Comparison of ENCODE assay signal across 14 cellular contexts in the genomic region with DNA sequence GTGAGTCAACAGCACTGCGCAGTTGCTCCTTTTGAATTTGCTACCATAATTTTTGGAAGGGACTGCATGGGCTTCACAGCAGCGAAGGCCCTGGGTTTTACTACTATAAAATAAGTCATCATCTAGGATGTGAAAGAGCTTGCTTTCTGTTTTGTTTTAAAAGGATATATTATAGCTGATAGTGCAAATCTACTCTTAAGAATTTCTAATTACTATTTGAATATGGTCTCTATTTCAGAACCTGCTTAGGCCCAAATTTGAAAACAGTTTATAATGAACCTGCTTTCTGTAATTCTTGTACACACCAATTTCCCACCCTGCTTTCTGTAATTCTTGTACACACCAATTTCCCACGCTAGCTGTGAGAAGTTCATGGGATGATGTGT.
DNase-seq lines count a peak whose midpoint lies in the region; ATAC-seq, FAIRE-seq and TF ChIP-seq lines count a peak whose summit lies in the region.
"Had no signal": no experiment of that assay in that cellular context is flagged by ENCODE, and none has a peak within 500 bp of the region (broad histone marks: within the 10 kb centered on the region; RNA-seq: fewer than 3 reads in every experiment).

No MANE protein-coding gene starts in this region.

- H2BK15ac ChIP-seq in mesenchymal stem cell (ENCODE audit: low read depth, poor library complexity, severe bottlenecking): no peak overlapping the region

- no peak for DNase-seq in HCT116 (ENCODE audit: low read depth, low spot score)
- no peak for DNase-seq in K562 (ENCODE audit: extremely low read depth in 1 of 4, low spot score in 3 of 4)
- no peak for DNase-seq in mesenchymal stem cell
- DNase-seq in tibial nerve (ENCODE audit: low spot score in 2 of 2): no peak
- DNase-seq in NCI-H748 (lab: John Stamatoyannopoulos, UW; ENCODE audit: unreplicated experiment): no peak
- no peak for DNase-seq in KG1 (lab: John Stamatoyannopoulos, UW)
- no peak for DNase-seq in left ventricle myocardium inferior
- DNase-seq: activated CD4-positive, alpha-beta T cell treated with anti-CD3 and anti-CD28 coated beads, Interleukin-2, amount 50 U/mL, for 1 hour; activated naive CD8-positive, alpha-beta T cell treated with anti-CD3 and anti-CD28 coated beads for 36 hours; activated T-cell treated with anti-CD3 and anti-CD28 coated beads, Interleukin-2, amount 50 U/mL, for 24 hours; GOT3; immature natural killer cell; NCI-H1092 had no signal

- TSS peak; percentile 91 for BruUV-seq in HCT116 (replicated peaks; lab: Mats Ljungman, UMichigan)
- no TSS peak for BruUV-seq in K562 (replicated peaks; lab: Mats Ljungman, UMichigan)

- no peak overlapping the region for H3K14ac ChIP-seq in mesenchymal stem cell (ENCODE audit: low read length in 2 of 2)

- TF ChIP-seq CTCF in HCT116 (IDR thresholded peaks at IDR 0.05 in 2 of 3, conservative IDR thresholded peaks at IDR 0.05 in 1 of 3; ENCODE audit: borderline replicate concordance in 1 of 3, insufficient read depth in 1 of 3, low read depth in 2 of 3, low read length in 2 of 3) (no peak), K562 (IDR thresholded peaks at IDR 0.05 in 2 of 3, conservative IDR thresholded peaks at IDR 0.05 in 1 of 3; ENCODE audit: insufficient read depth in 2 of 3, low read depth in 1 of 3, low read length in 3 of 3) (no peak), tibial nerve (IDR thresholded peaks at IDR 0.05) (no peak), left ventricle myocardium inferior (IDR thresholded peaks at IDR 0.05; ENCODE audit: borderline replicate concordance) (no peak)

- H4K20me1 ChIP-seq in HCT116 (ENCODE audit: insufficient read depth) (no peaks in the 10 kb centered on the region), K562 (replicated peaks; ENCODE audit: control insufficient read depth, insufficient read depth, low read length) (no peaks in the 10 kb centered on the region)

- H3K79me2 ChIP-seq in HCT116 (ENCODE audit: insufficient read depth, low read length) (peaks cover 76% of the 10 kb centered on the region), K562 (ENCODE audit: control insufficient read depth, insufficient read depth, low read length) (no peaks in the 10 kb centered on the region)

- H2BK5ac ChIP-seq in mesenchymal stem cell (ENCODE audit: low read depth, low read length, poor library complexity, severe bottlenecking): peak overlapping the region; percentile 67

- peak overlapping the region; percentile 91 for H3K27ac ChIP-seq in HCT116 (ENCODE audit: low read depth, low read length)
- H3K27ac ChIP-seq in K562 (ENCODE audit: extremely low read depth, low read depth, low read length): no peak overlapping the region
- H3K27ac ChIP-seq in mesenchymal stem cell (ENCODE audit: low read length, poor library complexity, severe bottlenecking): peak overlapping the region; percentile 91
- H3K27ac ChIP-seq in tibial nerve: peak overlapping the region in 3 of 4 donors; percentile 20 to 72 (median 64)
- no peak overlapping the region for H3K27ac ChIP-seq in left ventricle myocardium inferior (replicated peaks)

- peak overlapping the region in 1 of 2 experiments; percentile 60 for H3K18ac ChIP-seq in mesenchymal stem cell (ENCODE audit: low read depth in 1 of 2, low read length in 2 of 2)

- H3K4ac ChIP-seq in mesenchymal stem cell (ENCODE audit: low read depth in 1 of 2, low read length in 2 of 2): peak overlapping the region in 1 of 2 experiments; percentile 67

- CTCF ChIA-PET in HCT116 (lab: Charles Lee): no interaction called here
- CTCF ChIA-PET in K562 (lab: Yijun Ruan, JAX; ENCODE audit: low intra/inter-chr PET ratio): no interaction called here

- ATAC-seq in HCT116 (peak; percentile 2; the same call in 1 of the 2 replicates), K562 (no peak), HG03097 (IDR thresholded peaks at IDR 0.05; ENCODE audit: low FRiP score, unreplicated experiment) (no peak)

- no peaks in the 10 kb centered on the region for H3K9me2 ChIP-seq in HCT116 (ENCODE audit: insufficient read depth)

- H3K36me3 ChIP-seq in HCT116 (ENCODE audit: control insufficient read depth in 1 of 2, insufficient read depth in 2 of 2, low read length in 2 of 2): no peaks in the 10 kb centered on the region
- no peaks in the 10 kb centered on the region for H3K36me3 ChIP-seq in K562 (ENCODE audit: control insufficient read depth, insufficient read depth, low read length)
- peaks cover 0 to 7% of the 10 kb centered on the region in 2 experiments for H3K36me3 ChIP-seq in mesenchymal stem cell (ENCODE audit: control insufficient read depth in 1 of 2, insufficient read depth in 2 of 2, low read depth in 1 of 2, low read length in 2 of 2)
- no peaks in the 10 kb centered on the region for H3K36me3 ChIP-seq in tibial nerve
- H3K36me3 ChIP-seq in left ventricle myocardium inferior: no peaks in the 10 kb centered on the region

- TF ChIP-seq POLR2A in HCT116 (IDR thresholded peaks at IDR 0.05; ENCODE audit: borderline replicate concordance, extremely low read depth, insufficient read depth, insufficient read length): no peak
- TF ChIP-seq POLR2A in K562 (conservative IDR thresholded peaks at IDR 0.05): no peak
- TF ChIP-seq POLR2A in tibial nerve (IDR thresholded peaks at IDR 0.05): no peak

- no peak for FAIRE-seq in K562 (lab: Jason Lieb, UNC)

- no peak overlapping the region for H4K91ac ChIP-seq in mesenchymal stem cell (ENCODE audit: low read length)

- POLR2A ChIA-PET in HCT116 (lab: Charles Lee) (interaction anchor here (1.1 to 1.3 kb wide), 2 partner anchors 13 to 17 kb away, joined by 4 to 5 read pairs; no protein-coding TSS in a partner anchor), K562 (lab: Yijun Ruan, JAX) (no interaction called here)

- TF ChIP-seq EP300 in K562 (IDR thresholded peaks at IDR 0.05; ENCODE audit: low read length) (no peak), tibial nerve (IDR thresholded peaks at IDR 0.05) (no peak)

- H2AK5ac ChIP-seq in mesenchymal stem cell (ENCODE audit: low read length, severe bottlenecking): peak overlapping the region; percentile 82

- H3K9ac ChIP-seq in HCT116 (ENCODE audit: low read length): peak overlapping the region; percentile 68
- no peak overlapping the region for H3K9ac ChIP-seq in K562 (ENCODE audit: insufficient read depth in 1 of 2, low read depth in 2 of 2, low read length in 2 of 2)
- peak overlapping the region; percentile 83 for H3K9ac ChIP-seq in mesenchymal stem cell (ENCODE audit: low read length)

- RAD21 ChIA-PET in HCT116 (lab: Charles Lee; ENCODE audit: low non-redundant PET in 1 of 2, low total read pairs in 2 of 2, uncharacterized antibody in 2 of 2, unreplicated experiment in 2 of 2): no interaction called here

- H3K4me1 ChIP-seq in HCT116 (ENCODE audit: control insufficient read depth in 1 of 2, insufficient read depth in 2 of 2, low read length in 2 of 2) (peaks cover 77 to 93% of the 10 kb centered on the region in 2 experiments), K562 (replicated peaks in 1 of 2; ENCODE audit: control insufficient read depth in 2 of 2, insufficient read depth in 2 of 2, low read length in 2 of 2) (no peaks in the 10 kb centered on the region), mesenchymal stem cell (ENCODE audit: control insufficient read depth, insufficient read depth, low read depth, low read length) (peaks cover 11% of the 10 kb centered on the region), tibial nerve (peaks cover 0 to 60% (median 35%) of the 10 kb centered on the region in 4 donors), left ventricle myocardium inferior (no peaks in the 10 kb centered on the region)

- H4K8ac ChIP-seq in mesenchymal stem cell (ENCODE audit: low read length): no peak overlapping the region

- 2% methylated on average over 3 of the region's 3 CpGs for WGBS in K562 (ENCODE audit: insufficient coverage, low coverage, missing lambda C conversion rate)
- WGBS in mesenchymal stem cell: 90% methylated on average over 1 of the region's 3 CpGs
- 96% methylated on average over 3 of the region's 3 CpGs for WGBS in tibial nerve, 2 donors

- H2BK12ac ChIP-seq in mesenchymal stem cell (ENCODE audit: low read length in 2 of 2): peak overlapping the region; percentile 42 to 79

- peaks cover 5% of the 10 kb centered on the region for H3K79me1 ChIP-seq in mesenchymal stem cell (replicated peaks; ENCODE audit: low read length, poor library complexity, severe bottlenecking)

- TF ChIP-seq RAD21 in HCT116 (IDR thresholded peaks at IDR 0.05; ENCODE audit: low read depth) (no peak), K562 (CRISPR knock-in tag; conservative IDR thresholded peaks at IDR 0.05 in 1 of 2, IDR thresholded peaks at IDR 0.05 in 1 of 2) (no peak)

- H2BK120ac ChIP-seq in mesenchymal stem cell (ENCODE audit: low read depth, low read length): peak overlapping the region; percentile 42

- H2AFZ ChIP-seq in HCT116 (ENCODE audit: low read depth, low read length, poor library complexity, severe bottlenecking) (no peak overlapping the region), K562 (ENCODE audit: low read depth, low read length) (no peak overlapping the region), mesenchymal stem cell (ENCODE audit: low read depth, low read length) (no peak overlapping the region)

- intact Hi-C loops in HCT116 (cut with micrococcal nuclease) (loop anchor here (5.0 to 10.0 kb wide), 3 partner anchors 165 to 307 kb away; partner anchors contain the start of gene KICS2), K562 (cut with micrococcal nuclease) (no loop called here), left ventricle myocardium inferior (cut with micrococcal nuclease) (no loop called here)

- no peak overlapping the region for H3K23ac ChIP-seq in mesenchymal stem cell (ENCODE audit: low read length in 2 of 2)

- in situ Hi-C loops in K562 (cut with MboI): no loop called here

- H3K9me3 ChIP-seq in HCT116 (ENCODE audit: control insufficient read depth in 1 of 2, insufficient read depth in 1 of 2, low read depth in 1 of 2, low read length in 2 of 2) (no peaks in the 10 kb centered on the region), K562 (replicated peaks; ENCODE audit: control insufficient read depth, insufficient read depth, low read depth, low read length) (no peaks in the 10 kb centered on the region), mesenchymal stem cell (ENCODE audit: control insufficient read depth, low read length) (no peaks in the 10 kb centered on the region), tibial nerve (no peaks in the 10 kb centered on the region), left ventricle myocardium inferior (replicated peaks) (no peaks in the 10 kb centered on the region)

- H3K9me1 ChIP-seq in K562 (ENCODE audit: control insufficient read depth, insufficient read depth, low read length): no peaks in the 10 kb centered on the region

- peak overlapping the region; percentile 71 for H3K4me2 ChIP-seq in HCT116 (ENCODE audit: low read length)
- H3K4me2 ChIP-seq in K562 (ENCODE audit: insufficient read depth, low read length): no peak overlapping the region
- H3K4me2 ChIP-seq in mesenchymal stem cell (ENCODE audit: low read length, poor library complexity, severe bottlenecking): no peak overlapping the region

- peak overlapping the region in 1 of 2 experiments; percentile 40; a peak in 2 of 4 replicates for H3K4me3 ChIP-seq in HCT116 (replicated peaks in 1 of 2; ENCODE audit: low read depth in 1 of 2, low read length in 2 of 2)
- H3K4me3 ChIP-seq in K562: no peak overlapping the region
- H3K4me3 ChIP-seq in mesenchymal stem cell (ENCODE audit: insufficient read depth in 1 of 2, low read depth in 1 of 2, low read length in 2 of 2): peak overlapping the region in 1 of 2 experiments; percentile 27
- H3K4me3 ChIP-seq in tibial nerve: no peak overlapping the region
- H3K4me3 ChIP-seq in left ventricle myocardium inferior: no peak overlapping the region

- H3K27me3 ChIP-seq in HCT116 (ENCODE audit: insufficient read depth, low read length): no peaks in the 10 kb centered on the region
- H3K27me3 ChIP-seq in K562 (ENCODE audit: control insufficient read depth in 2 of 2, insufficient read depth in 2 of 2, low read length in 2 of 2): no peaks in the 10 kb centered on the region
- no peaks in the 10 kb centered on the region for H3K27me3 ChIP-seq in mesenchymal stem cell (ENCODE audit: control insufficient read depth in 1 of 2, insufficient read depth in 1 of 2, low read length in 2 of 2)
- no peaks in the 10 kb centered on the region for H3K27me3 ChIP-seq in tibial nerve
- H3K27me3 ChIP-seq in left ventricle myocardium inferior (ENCODE audit: low read depth): no peaks in the 10 kb centered on the region

Comparison
In these comparisons a context has a peak if more than half of its experiments do, and no peak if none do; other contexts are left out.
1. H3K27ac ChIP-seq: peak in HCT116 (single experiment), mesenchymal stem cell (single experiment) and tibial nerve (3 of 4); none in K562 (single experiment) and left ventricle myocardium inferior (single experiment).
2. H3K9ac ChIP-seq: peak in HCT116 (single experiment) and mesenchymal stem cell (single experiment); none in K562 (0 of 2).